8 cellular contexts compared by ENCODE assay signal in the genomic region with DNA sequence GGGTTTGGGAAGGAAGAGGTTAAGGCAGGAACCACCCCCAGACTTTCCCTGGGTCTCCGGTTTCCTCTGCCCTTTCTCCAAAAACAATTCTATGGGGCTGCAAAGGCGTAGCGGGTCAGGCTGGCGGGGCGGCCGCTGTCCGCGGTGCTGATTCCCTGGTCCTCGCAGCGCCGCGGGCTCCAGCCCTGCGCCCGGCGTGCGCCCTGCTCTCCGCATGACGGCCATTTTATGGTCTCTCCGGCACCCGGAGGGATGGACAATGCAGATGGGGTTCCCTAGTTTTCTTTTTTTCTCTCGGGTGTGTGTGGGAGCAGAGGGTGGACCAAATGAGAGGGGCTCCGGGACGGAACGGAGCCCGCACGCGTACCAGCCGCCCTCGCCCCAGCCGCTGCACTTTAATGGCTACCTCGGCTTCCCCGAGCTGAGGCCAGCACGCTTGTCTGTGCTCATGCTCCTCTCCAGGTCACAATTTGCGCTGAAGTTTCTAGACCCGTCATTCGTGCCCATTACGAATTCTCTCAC. TPM values are rescaled to one million over a fixed set of nuclear protein-coding genes. Genes with fewer than 3 reads are reported as not detected.
DNase-seq lines count a peak whose midpoint lies in the region; ATAC-seq, FAIRE-seq and TF ChIP-seq lines count a peak whose summit lies in the region.

No MANE protein-coding gene starts in this region.

- DNase-seq in A549 (ENCODE audit: low read depth in 1 of 2, low spot score in 1 of 2) = peak; percentile 3 to 4
- DNase-seq in activated naive CD8-positive, alpha-beta T cell treated with anti-CD3 and anti-CD28 coated beads, Interleukin-2, amount 50 U/mL, for 24 hours = peak; percentile 33
- DNase-seq in iPS DF 6.9 (ENCODE audit: low read depth, low spot score) = peak; percentile 57
- peak; percentile 1 for DNase-seq in stimulated activated CD8-positive, alpha-beta memory T cell treated with anti-CD3 and anti-CD28 coated beads, Interleukin-4, amount 100 ng/mL, for 24 hours (ENCODE audit: low read depth)
- DNase-seq in PC-3 = no peak
- no peak for DNase-seq in NOMO-1 treated with dmso at 0.1 percent for 144 hours (lab: John Stamatoyannopoulos, UW; ENCODE audit: unreplicated experiment)
- DNase-seq in ascending aorta (ENCODE audit: low spot score in 2 of 2) = no peak

- no peak for TF ChIP-seq EP300 in A549 (IDR thresholded peaks at IDR 0.05)

- POLR2A ChIA-PET in A549 (lab: Yijun Ruan, JAX) (no interaction called here), PC-3 (lab: Charles Lee; ENCODE audit: unreplicated experiment) (no interaction called here)

- TF ChIP-seq CTCF in A549 (IDR thresholded peaks at IDR 0.05) (no peak), PC-3 (conservative IDR thresholded peaks at IDR 0.05; ENCODE audit: low read depth, low read length) (no peak), ascending aorta (IDR thresholded peaks at IDR 0.05) (no peak)

- no peak overlapping the region for H2AFZ ChIP-seq in PC-3 (ENCODE audit: low read length)

- H3K9me3 ChIP-seq in A549 = no peaks in the 10 kb centered on the region
- no peaks in the 10 kb centered on the region for H3K9me3 ChIP-seq in iPS DF 6.9 (ENCODE audit: control insufficient read depth, insufficient read depth, low read length)
- no peaks in the 10 kb centered on the region for H3K9me3 ChIP-seq in PC-3 (ENCODE audit: low read length)
- H3K9me3 ChIP-seq in ascending aorta = no peaks in the 10 kb centered on the region

- H3K27ac ChIP-seq in A549 (no peak overlapping the region), iPS DF 6.9 (ENCODE audit: low read length) (no peak overlapping the region), PC-3 (ENCODE audit: low read length) (no peak overlapping the region), ascending aorta (no peak overlapping the region)

- intact Hi-C loops in PC-3 (cut with micrococcal nuclease) (no loop called here), ascending aorta (cut with DNase I) (no loop called here)

- H3K27me3 Mint-ChIP-seq in activated naive CD8-positive, alpha-beta T cell treated with anti-CD3 and anti-CD28 coated beads, Interleukin-2, amount 50 U/mL, for 24 hours = peaks cover 64% of the 10 kb centered on the region

- CTCF ChIA-PET in A549 (lab: Yijun Ruan, JAX) (no interaction called here), PC-3 (lab: Charles Lee) (no interaction called here)

- H4K20me1 ChIP-seq in PC-3 (ENCODE audit: low read length) = no peaks in the 10 kb centered on the region

- H3K4me1 ChIP-seq in A549 = no peaks in the 10 kb centered on the region
- no peaks in the 10 kb centered on the region for H3K4me1 ChIP-seq in iPS DF 6.9 (ENCODE audit: control insufficient read depth, insufficient read depth, low read length)
- H3K4me1 ChIP-seq in PC-3 (ENCODE audit: insufficient read depth, low read length) = no peaks in the 10 kb centered on the region
- no peaks in the 10 kb centered on the region for H3K4me1 ChIP-seq in ascending aorta

- H3F3A ChIP-seq in PC-3 (ENCODE audit: low read length, unreplicated experiment) = no peaks in the 10 kb centered on the region

- no peaks in the 10 kb centered on the region for H3K4me1 Mint-ChIP-seq in activated naive CD8-positive, alpha-beta T cell treated with anti-CD3 and anti-CD28 coated beads, Interleukin-2, amount 50 U/mL, for 24 hours

- peak; percentile 76 to 78; a peak in 4 of 6 replicates for ATAC-seq in A549
- peak; percentile 68 for ATAC-seq in GM19351 (IDR thresholded peaks at IDR 0.05; ENCODE audit: unreplicated experiment)
- no peak for ATAC-seq in activated naive CD8-positive, alpha-beta T cell treated with anti-CD3 and anti-CD28 coated beads, Interleukin-2, amount 50 U/mL, for 24 hours
- no peak for ATAC-seq in PC-3

- no peaks in the 10 kb centered on the region for H3K9me2 ChIP-seq in PC-3 (replicated peaks; ENCODE audit: low read length)

- H3K36me3 Mint-ChIP-seq in activated naive CD8-positive, alpha-beta T cell treated with anti-CD3 and anti-CD28 coated beads, Interleukin-2, amount 50 U/mL, for 24 hours (ENCODE audit: low read depth) = peaks cover 5% of the 10 kb centered on the region

- no peaks in the 10 kb centered on the region for H3K79me2 ChIP-seq in PC-3 (ENCODE audit: low read length)

- H3K4me3 Mint-ChIP-seq in activated naive CD8-positive, alpha-beta T cell treated with anti-CD3 and anti-CD28 coated beads, Interleukin-2, amount 50 U/mL, for 24 hours = no peak overlapping the region

- peaks cover 15% of the 10 kb centered on the region for H3K9me3 Mint-ChIP-seq in activated naive CD8-positive, alpha-beta T cell treated with anti-CD3 and anti-CD28 coated beads, Interleukin-2, amount 50 U/mL, for 24 hours

- no peak overlapping the region for H3K27ac Mint-ChIP-seq in activated naive CD8-positive, alpha-beta T cell treated with anti-CD3 and anti-CD28 coated beads, Interleukin-2, amount 50 U/mL, for 24 hours

- H3K4me2 ChIP-seq in A549 = no peak overlapping the region
- H3K4me2 ChIP-seq in PC-3 (ENCODE audit: low read length) = no peak overlapping the region

- H3K27me3 ChIP-seq in iPS DF 6.9 (ENCODE audit: control insufficient read depth, insufficient read depth, low read length) = no peaks in the 10 kb centered on the region
- peaks cover 63% of the 10 kb centered on the region for H3K27me3 ChIP-seq in PC-3 (ENCODE audit: low read length)
- H3K27me3 ChIP-seq in ascending aorta = peaks cover 12% of the 10 kb centered on the region

- BruUV-seq in PC-3 (replicated peaks; lab: Mats Ljungman, UMichigan) = no TSS peak

- TF ChIP-seq POLR2A in A549 (IDR thresholded peaks at IDR 0.05; ENCODE audit: low read length) = no peak

- no peak for FAIRE-seq in A549 (lab: Jason Lieb, UNC)

- no peak for TF ChIP-seq RAD21 in A549 (conservative IDR thresholded peaks at IDR 0.05 in 1 of 2, IDR thresholded peaks at IDR 0.05 in 1 of 2)

- no peaks in the 10 kb centered on the region for H3K36me3 ChIP-seq in iPS DF 6.9 (ENCODE audit: control insufficient read depth, insufficient read depth, low read length)
- no peaks in the 10 kb centered on the region for H3K36me3 ChIP-seq in PC-3 (ENCODE audit: low read depth, low read length)
- H3K36me3 ChIP-seq in ascending aorta = no peaks in the 10 kb centered on the region

- H3K4me3 ChIP-seq in A549 (no peak overlapping the region), iPS DF 6.9 (ENCODE audit: low read length) (peak overlapping the region; percentile 67; the same call in 1 of the 2 replicates), PC-3 (ENCODE audit: low read length) (no peak overlapping the region), ascending aorta (no peak overlapping the region)

- no peak overlapping the region for H3K9ac ChIP-seq in PC-3 (ENCODE audit: low read length)

- 61% methylated on average over 27 of the region's 37 CpGs for WGBS in A549 (ENCODE audit: missing lambda C conversion rate)
- WGBS in iPS DF 6.9 (ENCODE audit: insufficient coverage, insufficient read length) = no CpG with 5 or more reads among the region's 37 CpGs

TF ChIP-seq in A549, 52 proteins besides CTCF, POLR2A, EP300 and RAD21:
- peak; percentile 61; the same call in 1 of the 2 replicates for TF ChIP-seq EHMT2 (IDR thresholded peaks at IDR 0.05; ENCODE audit: low read depth)
- TF ChIP-seq RCOR1 (IDR thresholded peaks at IDR 0.05; ENCODE audit: low read depth, low read length) = no peak
- TF ChIP-seq, protein P1, sequence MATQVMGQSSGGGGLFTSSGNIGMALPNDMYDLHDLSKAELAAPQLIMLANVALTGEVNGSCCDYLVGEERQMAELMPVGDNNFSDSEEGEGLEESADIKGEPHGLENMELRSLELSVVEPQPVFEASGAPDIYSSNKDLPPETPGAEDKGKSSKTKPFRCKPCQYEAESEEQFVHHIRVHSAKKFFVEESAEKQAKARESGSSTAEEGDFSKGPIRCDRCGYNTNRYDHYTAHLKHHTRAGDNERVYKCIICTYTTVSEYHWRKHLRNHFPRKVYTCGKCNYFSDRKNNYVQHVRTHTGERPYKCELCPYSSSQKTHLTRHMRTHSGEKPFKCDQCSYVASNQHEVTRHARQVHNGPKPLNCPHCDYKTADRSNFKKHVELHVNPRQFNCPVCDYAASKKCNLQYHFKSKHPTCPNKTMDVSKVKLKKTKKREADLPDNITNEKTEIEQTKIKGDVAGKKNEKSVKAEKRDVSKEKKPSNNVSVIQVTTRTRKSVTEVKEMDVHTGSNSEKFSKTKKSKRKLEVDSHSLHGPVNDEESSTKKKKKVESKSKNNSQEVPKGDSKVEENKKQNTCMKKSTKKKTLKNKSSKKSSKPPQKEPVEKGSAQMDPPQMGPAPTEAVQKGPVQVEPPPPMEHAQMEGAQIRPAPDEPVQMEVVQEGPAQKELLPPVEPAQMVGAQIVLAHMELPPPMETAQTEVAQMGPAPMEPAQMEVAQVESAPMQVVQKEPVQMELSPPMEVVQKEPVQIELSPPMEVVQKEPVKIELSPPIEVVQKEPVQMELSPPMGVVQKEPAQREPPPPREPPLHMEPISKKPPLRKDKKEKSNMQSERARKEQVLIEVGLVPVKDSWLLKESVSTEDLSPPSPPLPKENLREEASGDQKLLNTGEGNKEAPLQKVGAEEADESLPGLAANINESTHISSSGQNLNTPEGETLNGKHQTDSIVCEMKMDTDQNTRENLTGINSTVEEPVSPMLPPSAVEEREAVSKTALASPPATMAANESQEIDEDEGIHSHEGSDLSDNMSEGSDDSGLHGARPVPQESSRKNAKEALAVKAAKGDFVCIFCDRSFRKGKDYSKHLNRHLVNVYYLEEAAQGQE (IDR thresholded peaks at IDR 0.05) = peak; percentile 92
- TF ChIP-seq SMC3 (IDR thresholded peaks at IDR 0.05) = no peak
- no peak for TF ChIP-seq MAFK (IDR thresholded peaks at IDR 0.05; ENCODE audit: partially characterized antibody)
- TF ChIP-seq HOXA7 (CRISPR knock-in tag; IDR thresholded peaks at IDR 0.05) = no peak
- no peak for TF ChIP-seq KDM1A (IDR thresholded peaks at IDR 0.05; ENCODE audit: low read depth)
- no peak for TF ChIP-seq MYC (IDR thresholded peaks at IDR 0.05; ENCODE audit: borderline replicate concordance, low read length)
- no peak for TF ChIP-seq HOXB13 (CRISPR knock-in tag; IDR thresholded peaks at IDR 0.05; ENCODE audit: low read depth)
- no peak for TF ChIP-seq KDM5A (IDR thresholded peaks at IDR 0.05)
- no peak for TF ChIP-seq ZFP36 (IDR thresholded peaks at IDR 0.05; ENCODE audit: borderline replicate concordance, partially characterized antibody)

RNA-seq across cellular contexts. Expression of gene ST8SIA3, which starts 1.6 kb away (rescaled TPM):
- polyA plus RNA-seq in A549 (2011; rRNA removed) (not detected in 2 replicates), A549 (2017; fragmentation: RNase III; extraction: RNeasy Plus Mini Kit Qiagen cat#74134 plus additional on column Dnase treatment) (not detected in 3 replicates)
- not detected in 2 replicates for polyA plus RNA-seq in A549 (2012; cell fraction: cytosol; rRNA removed)
- polyA plus RNA-seq in A549 (2012; cell fraction: nucleus; rRNA removed) = not detected in 2 replicates
- not detected in 2 replicates for polyA minus RNA-seq in A549 (2011; rRNA and poly(A)+ RNA removed)
- total RNA-seq in PC-3 (2014; rRNA removed) (not detected in 2 replicates), ascending aorta (not detected)

Comparison
In these comparisons a context has a peak if more than half of its experiments do, and no peak if none do; other contexts are left out.
1. ATAC-seq: peak in A549 (2 of 2) and GM19351 (single experiment); none in activated naive CD8-positive, alpha-beta T cell treated with anti-CD3 and anti-CD28 coated beads, Interleukin-2, amount 50 U/mL, for 24 hours (single experiment) and PC-3 (single experiment).
2. DNase-seq: peak in A549 (2 of 2), activated naive CD8-positive, alpha-beta T cell treated with anti-CD3 and anti-CD28 coated beads, Interleukin-2, amount 50 U/mL, for 24 hours (single experiment), iPS DF 6.9 (single experiment) and stimulated activated CD8-positive, alpha-beta memory T cell treated with anti-CD3 and anti-CD28 coated beads, Interleukin-4, amount 100 ng/mL, for 24 hours (single experiment); none in PC-3 (single experiment), NOMO-1 treated with dmso at 0.1 percent for 144 hours (single experiment) and ascending aorta (0 of 2).